8 cellular contexts compared by ENCODE assay signal in the genomic region with DNA sequence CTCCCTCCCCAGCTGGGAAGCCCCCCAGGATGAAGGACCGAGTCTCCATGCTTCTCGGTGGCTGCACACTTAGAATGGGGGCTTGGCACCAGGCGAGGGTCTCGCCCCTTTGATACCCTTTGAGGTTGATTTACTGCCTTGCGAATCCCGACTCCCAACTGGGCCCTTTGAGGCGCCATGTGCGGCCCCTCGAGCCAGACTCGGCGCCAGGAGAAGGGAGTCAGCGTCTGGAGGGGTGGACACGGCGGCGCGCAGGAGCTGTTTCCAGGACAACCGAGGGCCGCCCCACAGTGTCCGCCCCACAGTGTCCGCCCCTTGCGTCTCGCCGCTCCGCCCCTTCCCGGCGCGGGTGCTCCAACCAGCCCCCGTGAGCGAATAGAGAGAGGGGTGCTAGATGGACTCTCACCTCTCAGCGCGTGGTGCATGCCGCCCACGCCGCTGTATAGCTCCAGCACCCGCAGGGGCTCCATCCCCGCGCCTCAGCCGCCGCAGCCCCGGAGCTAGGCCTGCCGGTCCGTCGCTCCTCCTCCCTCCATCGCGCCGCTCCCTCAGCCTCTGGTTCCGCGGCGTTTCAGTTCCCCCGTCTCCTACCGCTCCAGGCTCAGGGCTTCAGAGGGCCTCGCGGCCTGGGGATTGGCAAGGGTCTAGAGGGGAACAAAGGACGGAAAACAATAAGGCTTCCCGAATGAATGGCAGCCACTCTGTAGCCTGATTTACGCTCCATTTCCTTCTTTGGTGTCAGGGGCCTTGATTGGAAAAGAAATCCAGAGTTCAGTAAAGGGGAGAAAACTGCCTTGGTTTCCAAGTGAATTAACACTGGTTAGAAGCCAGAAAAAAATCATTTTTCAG. TPM values are rescaled to one million over a fixed set of nuclear protein-coding genes. Genes with fewer than 3 reads are reported as not detected.
DNase-seq lines count a peak whose midpoint lies in the region; ATAC-seq, FAIRE-seq and TF ChIP-seq lines count a peak whose summit lies in the region.

A gene with protein sequence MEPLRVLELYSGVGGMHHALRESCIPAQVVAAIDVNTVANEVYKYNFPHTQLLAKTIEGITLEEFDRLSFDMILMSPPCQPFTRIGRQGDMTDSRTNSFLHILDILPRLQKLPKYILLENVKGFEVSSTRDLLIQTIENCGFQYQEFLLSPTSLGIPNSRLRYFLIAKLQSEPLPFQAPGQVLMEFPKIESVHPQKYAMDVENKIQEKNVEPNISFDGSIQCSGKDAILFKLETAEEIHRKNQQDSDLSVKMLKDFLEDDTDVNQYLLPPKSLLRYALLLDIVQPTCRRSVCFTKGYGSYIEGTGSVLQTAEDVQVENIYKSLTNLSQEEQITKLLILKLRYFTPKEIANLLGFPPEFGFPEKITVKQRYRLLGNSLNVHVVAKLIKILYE (minus strand): TSS at position 508 of the 849 bp plus-strand sequence. CDS start 38 bp downstream, at position 470.

- FAIRE-seq in D721Med (lab: Jason Lieb, UNC) = no peak
- no peak for FAIRE-seq in HTR-8/SVneo (lab: Jason Lieb, UNC)

- H3K36me3 ChIP-seq in naive thymus-derived CD4-positive, alpha-beta T cell (ENCODE audit: control insufficient read depth in 2 of 3, insufficient read depth in 3 of 3, low read length in 3 of 3) = no peaks in the 10 kb centered on the region

- peak; percentile 41 for DNase-seq in D721Med (ENCODE audit: insufficient read length, low spot score)
- DNase-seq in HTR-8/SVneo (ENCODE audit: insufficient read length, low spot score) = peak; percentile 65
- peak; percentile 51 to 65 for DNase-seq in activated T-helper 1 cell treated with anti-CD3 and anti-CD28 coated beads, Interleukin-2, amount 50 U/mL, for 16 hours (ENCODE audit: low read depth in 1 of 2, low spot score in 1 of 2)
- DNase-seq in fibroblast of gingiva (ENCODE audit: low read depth) = peak; percentile 93
- peak; percentile 60 to 82 (median 74) for DNase-seq in naive thymus-derived CD4-positive, alpha-beta T cell
- peak; percentile 75 to 91 for DNase-seq in stimulated activated effector memory CD8-positive, alpha-beta T cell treated with anti-CD3 and anti-CD28 coated beads, Interleukin-12 subunit alpha, Interleukin-12 subunit beta, amount 100 ng/mL, for 72 hours (ENCODE audit: low spot score in 2 of 2)

- H3K4me3 Mint-ChIP-seq in naive thymus-derived CD4-positive, alpha-beta T cell = peak within 1 kb of the TSS; percentile 86 to 99 (median 94)
- peak within 1 kb of the TSS; percentile 99 for H3K4me3 Mint-ChIP-seq in stimulated activated effector memory CD8-positive, alpha-beta T cell treated with anti-CD3 and anti-CD28 coated beads, Interleukin-12 subunit alpha, Interleukin-12 subunit beta, amount 100 ng/mL, for 72 hours

- H3K27ac Mint-ChIP-seq in naive thymus-derived CD4-positive, alpha-beta T cell = peak within 1 kb of the TSS; percentile 90 to 99 (median 96)
- peak within 1 kb of the TSS; percentile 99 for H3K27ac Mint-ChIP-seq in stimulated activated effector memory CD8-positive, alpha-beta T cell treated with anti-CD3 and anti-CD28 coated beads, Interleukin-12 subunit alpha, Interleukin-12 subunit beta, amount 100 ng/mL, for 72 hours

- no peaks in the 10 kb centered on the region for H3K27me3 ChIP-seq in naive thymus-derived CD4-positive, alpha-beta T cell (ENCODE audit: control insufficient read depth in 2 of 2, insufficient read depth in 2 of 2, low read length in 2 of 2)

- peak; percentile 95 for ATAC-seq in GM21367 (IDR thresholded peaks at IDR 0.05; ENCODE audit: unreplicated experiment)
- ATAC-seq in naive thymus-derived CD4-positive, alpha-beta T cell = peak; percentile 89
- ATAC-seq in stimulated activated effector memory CD8-positive, alpha-beta T cell treated with anti-CD3 and anti-CD28 coated beads, Interleukin-12 subunit alpha, Interleukin-12 subunit beta, amount 100 ng/mL, for 72 hours = peak; percentile 95

- H3K4me1 ChIP-seq in naive thymus-derived CD4-positive, alpha-beta T cell (ENCODE audit: control insufficient read depth in 2 of 2, insufficient read depth in 2 of 2, low read length in 2 of 2) = peaks cover 11 to 17% of the 10 kb centered on the region in 2 donors

- POLR2A ChIA-PET in naive thymus-derived CD4-positive, alpha-beta T cell (lab: Charles Lee) = interaction anchor here (0.7 to 5.8 kb wide), 15 partner anchors 10 to 443 kb away, joined by 3 to 167 read pairs (median 3); partner anchors contain the start of genes RSU1, STAM and VIM

- H3K4me3 ChIP-seq in naive thymus-derived CD4-positive, alpha-beta T cell (ENCODE audit: low read length) = peak within 1 kb of the TSS; percentile 94

- no peak for TF ChIP-seq CTCF in D721Med (IDR thresholded peaks at IDR 0.05; ENCODE audit: insufficient read depth, missing control alignments)

- no peaks in the 10 kb centered on the region for H3K9me3 Mint-ChIP-seq in naive thymus-derived CD4-positive, alpha-beta T cell
- H3K9me3 Mint-ChIP-seq in stimulated activated effector memory CD8-positive, alpha-beta T cell treated with anti-CD3 and anti-CD28 coated beads, Interleukin-12 subunit alpha, Interleukin-12 subunit beta, amount 100 ng/mL, for 72 hours = no peaks in the 10 kb centered on the region

- peaks cover 0 to 4% (median 0%) of the 10 kb centered on the region in 5 donors for H3K36me3 Mint-ChIP-seq in naive thymus-derived CD4-positive, alpha-beta T cell
- H3K36me3 Mint-ChIP-seq in stimulated activated effector memory CD8-positive, alpha-beta T cell treated with anti-CD3 and anti-CD28 coated beads, Interleukin-12 subunit alpha, Interleukin-12 subunit beta, amount 100 ng/mL, for 72 hours = peaks cover 11% of the 10 kb centered on the region

- CTCF ChIA-PET in naive thymus-derived CD4-positive, alpha-beta T cell (lab: Charles Lee) = interaction anchor here (0.5 to 3.0 kb wide), 7 partner anchors 20 to 232 kb away, joined by 3 to 18 read pairs (median 3); no protein-coding TSS in a partner anchor

- no peaks in the 10 kb centered on the region for H3K9me3 ChIP-seq in naive thymus-derived CD4-positive, alpha-beta T cell (ENCODE audit: control insufficient read depth in 2 of 3, low read length in 3 of 3)

- peak within 1 kb of the TSS; percentile 90 for H3K27ac ChIP-seq in naive thymus-derived CD4-positive, alpha-beta T cell (ENCODE audit: low read depth, low read length)

- intact Hi-C loops in naive thymus-derived CD4-positive, alpha-beta T cell (cut with micrococcal nuclease) = loop anchor here (1.0 to 10.0 kb wide), 8 partner anchors 15 to 767 kb away; partner anchors contain the start of genes RSU1 (in 2 of the 2), PTER (in 1 of the 2) and STAM (in 1 of the 2)

- H3K27me3 Mint-ChIP-seq in naive thymus-derived CD4-positive, alpha-beta T cell = peaks cover 0 to 4% (median 0%) of the 10 kb centered on the region in 5 donors

- H3K4me1 Mint-ChIP-seq in naive thymus-derived CD4-positive, alpha-beta T cell = peaks cover 27 to 67% (median 53%) of the 10 kb centered on the region in 7 donors
- peaks cover 39% of the 10 kb centered on the region for H3K4me1 Mint-ChIP-seq in stimulated activated effector memory CD8-positive, alpha-beta T cell treated with anti-CD3 and anti-CD28 coated beads, Interleukin-12 subunit alpha, Interleukin-12 subunit beta, amount 100 ng/mL, for 72 hours

TF ChIP-seq in PFSK-1, 5 proteins besides CTCF, POLR2A, EP300 and RAD21:
- TF ChIP-seq FOXP2 (optimal IDR thresholded peaks at IDR 0.05; ENCODE audit: borderline replicate concordance, extremely low read depth, extremely low read length, insufficient read depth) (peak; percentile 69), REST (IDR thresholded peaks at IDR 0.05; ENCODE audit: insufficient read depth in 1 of 2, low read depth in 2 of 2, low read length in 2 of 2) (peak in 1 of 2 experiments; percentile 54; a peak in 1 of 4 replicates), SIN3A (IDR thresholded peaks at IDR 0.05; ENCODE audit: borderline replicate concordance, insufficient read depth, low read length) (peak; percentile 54; the same call in 1 of the 2 replicates), POLR2AphosphoS5 (IDR thresholded peaks at IDR 0.05; ENCODE audit: low read depth, low read length) (peak; percentile 70), TAF1 (IDR thresholded peaks at IDR 0.05; ENCODE audit: borderline replicate concordance, insufficient read depth, low read length) (peak; percentile 96)

RNA-seq across cellular contexts. Expression of the gene that starts here (rescaled TPM):
- 2.6 TPM for polyA plus RNA-seq in PFSK-1 (2012; ENCODE audit: insufficient read length, low read depth)
- 10 to 100 TPM; 10.2 to 30.6 (median 15.9) TPM for total RNA-seq in naive thymus-derived CD4-positive, alpha-beta T cell
- 10 to 100 TPM in 1 of 2 donors, 1 to 10 TPM in 1; 9.7 to 12.8 TPM for polyA plus RNA-seq in naive thymus-derived CD4-positive, alpha-beta T cell

Comparison
In these comparisons a context has a peak if more than half of its experiments do, and no peak if none do; other contexts are left out.
1. Peak in every context shown above with its lines: DNase-seq, ATAC-seq, H3K4me3 ChIP-seq and H3K27ac ChIP-seq.
2. DNase-seq: peak in every context shown above with its lines; median percentile 93 in fibroblast of gingiva; 83 in stimulated activated effector memory CD8-positive, alpha-beta T cell treated with anti-CD3 and anti-CD28 coated beads, Interleukin-12 subunit alpha, Interleukin-12 subunit beta, amount 100 ng/mL, for 72 hours; 74 in naive thymus-derived CD4-positive, alpha-beta T cell; 65 in HTR-8/SVneo; 58 in activated T-helper 1 cell treated with anti-CD3 and anti-CD28 coated beads, Interleukin-2, amount 50 U/mL, for 16 hours; 41 in D721Med.